ENCODE assay signal across 8 cellular contexts in genomic region chr4:159101983-159102622, GRCh38. TPM values are rescaled to one million over a fixed set of nuclear protein-coding genes. Genes with fewer than 3 reads are reported as not detected.
DNase-seq lines count a peak whose midpoint lies in the region; ATAC-seq, FAIRE-seq and TF ChIP-seq lines count a peak whose summit lies in the region.

No MANE protein-coding gene starts in this region.

- intact Hi-C loops in pancreas (cut with DNase I), result no loop called here

- peaks cover 4% of the 10 kb centered on the region for H3F3A ChIP-seq in DOHH2 (ENCODE audit: control insufficient read depth, insufficient read depth)

- H3K36me3 ChIP-seq in DOHH2 (ENCODE audit: control insufficient read depth, low read length) (no peaks in the 10 kb centered on the region), SJCRH30 (no peaks in the 10 kb centered on the region), pancreas (no peaks in the 10 kb centered on the region)

- peaks cover 9% of the 10 kb centered on the region; the same call in 1 of the 2 replicates for H4K20me1 ChIP-seq in DOHH2 (ENCODE audit: control insufficient read depth, insufficient read depth, low read depth, low read length)

- 29% methylated on average over 14 of the region's 14 CpGs for WGBS in pancreas, 2 donors

- no peak for TF ChIP-seq CTCF in DOHH2 (IDR thresholded peaks at IDR 0.05; ENCODE audit: low read depth, low read length, poor library complexity, severe bottlenecking)
- TF ChIP-seq CTCF in epithelial cell of proximal tubule (conservative IDR thresholded peaks at IDR 0.05; ENCODE audit: low read depth, low read length), result no peak
- no peak for TF ChIP-seq CTCF in pancreas (IDR thresholded peaks at IDR 0.05)

- FAIRE-seq in pancreas (lab: Jason Lieb, UNC), result no peak

- ATAC-seq in pancreas, result no peak

- H3K79me2 ChIP-seq in DOHH2 (ENCODE audit: control insufficient read depth, low read length), result peaks cover 34% of the 10 kb centered on the region

- H3K9me2 ChIP-seq in DOHH2 (replicated peaks; ENCODE audit: control insufficient read depth, low read length), result no peaks in the 10 kb centered on the region

- peak overlapping the region; percentile 92 for H3K4me3 ChIP-seq in DOHH2 (ENCODE audit: low read length)
- H3K4me3 ChIP-seq in SJCRH30, result peak overlapping the region; percentile 98
- H3K4me3 ChIP-seq in epithelial cell of proximal tubule (ENCODE audit: low read depth, low read length), result peak overlapping the region; percentile 87
- H3K4me3 ChIP-seq in pancreas, result peak overlapping the region; percentile 62 to 98 (median 85)

- DNase-seq in SJCRH30 (peak in 1 of 2 experiments; percentile 1), epithelial cell of proximal tubule (ENCODE audit: low read depth) (no peak), pancreas (peak in 1 of 6 donors; percentile 13), NCI-H2227 treated with DMSO at 0.1 percent for 48 hours (lab: John Stamatoyannopoulos, UW) (no peak), NCI-H1436 treated with DMSO at 0.1 percent for 48 hours (lab: John Stamatoyannopoulos, UW) (no peak), NCI-H2171 (lab: John Stamatoyannopoulos, UW) (no peak)
- no peak for DNase-seq in stimulated activated CD4-positive, alpha-beta T cell treated with anti-CD3 and anti-CD28 coated beads, Interleukin-2, amount 100 ng/mL, for 48 hours

- H3K9me3 ChIP-seq in DOHH2 (ENCODE audit: control insufficient read depth, insufficient read depth, low read length), result no peaks in the 10 kb centered on the region
- no peaks in the 10 kb centered on the region for H3K9me3 ChIP-seq in SJCRH30 (replicated peaks)
- no peaks in the 10 kb centered on the region for H3K9me3 ChIP-seq in pancreas

- peaks cover 42% of the 10 kb centered on the region for H3K4me1 ChIP-seq in DOHH2 (ENCODE audit: control insufficient read depth, low read length)
- H3K4me1 ChIP-seq in SJCRH30, result peaks cover 3% of the 10 kb centered on the region; the same call in 1 of the 2 replicates
- peaks cover 5 to 23% (median 14%) of the 10 kb centered on the region in 3 donors for H3K4me1 ChIP-seq in pancreas

- H3K27ac ChIP-seq in DOHH2 (ENCODE audit: low read depth, low read length) (no peak overlapping the region), SJCRH30 (no peak overlapping the region), pancreas (peak overlapping the region; percentile 96 to 99 (median 98))

- H3K27me3 ChIP-seq in DOHH2 (ENCODE audit: control insufficient read depth, low read length) (peaks cover 20% of the 10 kb centered on the region), SJCRH30 (no peaks in the 10 kb centered on the region), pancreas (no peaks in the 10 kb centered on the region)

- H3K4me2 ChIP-seq in DOHH2 (ENCODE audit: low read length), result peak overlapping the region; percentile 93

RNA-seq across cellular contexts. Expression of gene RAPGEF2, which starts 0.8 kb away (rescaled TPM):
- 17.9 and 18.5 TPM in 2 replicates for total RNA-seq in SJCRH30 (2014; rRNA removed; shearing (Covaris generic))
- 22.3 and 38.9 TPM in 2 replicates for total RNA-seq in epithelial cell of proximal tubule
- 10 to 100 TPM; 10.9 to 27.5 (median 15.0) TPM for total RNA-seq in pancreas
- polyA plus RNA-seq in pancreas, result 1 to 10 TPM; 4.3 to 8.2 TPM

Comparison
In these comparisons a context has a peak if more than half of its experiments do, and no peak if none do; other contexts are left out.
1. H3K27ac ChIP-seq: peak in pancreas (4 of 4); none in DOHH2 (single experiment) and SJCRH30 (single experiment).
2. Peak in every context shown above with its lines, with median percentiles within 50 percentile points of each other: H3K4me3 ChIP-seq.